ENCODE assay signal across 18 cellular contexts in genomic region chr19:35315883-35316282, GRCh38. TPM values are rescaled to one million over a fixed set of nuclear protein-coding genes. Genes with fewer than 3 reads are reported as not detected.
"Had no signal": no experiment of that assay in that cellular context is flagged by ENCODE, and none has a peak within 500 bp of the region (broad histone marks: within the 10 kb centered on the region; RNA-seq: fewer than 3 reads in every experiment).

No MANE protein-coding gene starts in this region.

- H2AFZ ChIP-seq: neural progenitor cell had no signal

- DNase-seq: activated CD4-positive, alpha-beta T cell treated with anti-CD3 and anti-CD28 coated beads, Interleukin-2, amount 50 U/mL, for 1 hour; activated naive CD4-positive, alpha-beta T cell treated with anti-CD3 and anti-CD28 coated beads for 36 hours; activated T-cell treated with anti-CD3 and anti-CD28 coated beads for 4 hours; effector CD4-positive, alpha-beta T cell; foreskin melanocyte; mesenchymal stem cell; ovary; T-helper 2 cell had no signal

- H3K4me3 ChIP-seq: heart left ventricle, left lung, neural progenitor cell, ovary, tibial nerve had no signal

- H3K27ac ChIP-seq: heart left ventricle, left lung, neural progenitor cell, ovary, tibial nerve had no signal

- H3K36me3 ChIP-seq: heart left ventricle, left lung, neural progenitor cell, ovary had no signal

- H3K4me1 ChIP-seq: neural progenitor cell had no signal

- H3K27me3 ChIP-seq: neural progenitor cell, ovary, tibial nerve had no signal

- H3K4me2 ChIP-seq: neural progenitor cell had no signal

- ATAC-seq: activated T-helper 17 cell treated with anti-CD3 and anti-CD28 coated beads, Interleukin-2, amount 50 U/mL, for 72 hours; heart left ventricle; left lung; stimulated activated effector memory CD8-positive, alpha-beta T cell treated with anti-CD3 and anti-CD28 coated beads, Interleukin-12 subunit alpha, Interleukin-12 subunit beta, amount 100 ng/mL, for 72 hours had no signal

- H3K9me3 ChIP-seq: heart left ventricle, left lung, ovary, tibial nerve had no signal

- H3K9ac ChIP-seq: neural progenitor cell had no signal

- H3K27ac Mint-ChIP-seq: activated naive CD4-positive, alpha-beta T cell treated with anti-CD3 and anti-CD28 coated beads for 36 hours; activated T-helper 17 cell treated with anti-CD3 and anti-CD28 coated beads, Interleukin-2, amount 50 U/mL, for 72 hours; neural progenitor cell; stimulated activated effector memory CD8-positive, alpha-beta T cell treated with anti-CD3 and anti-CD28 coated beads, Interleukin-12 subunit alpha, Interleukin-12 subunit beta, amount 100 ng/mL, for 72 hours had no signal

- H3K4me3 Mint-ChIP-seq: activated naive CD4-positive, alpha-beta T cell treated with anti-CD3 and anti-CD28 coated beads for 36 hours; activated T-helper 17 cell treated with anti-CD3 and anti-CD28 coated beads, Interleukin-2, amount 50 U/mL, for 72 hours; neural progenitor cell; stimulated activated effector memory CD8-positive, alpha-beta T cell treated with anti-CD3 and anti-CD28 coated beads, Interleukin-12 subunit alpha, Interleukin-12 subunit beta, amount 100 ng/mL, for 72 hours had no signal

- H3K9me3 Mint-ChIP-seq: activated naive CD4-positive, alpha-beta T cell treated with anti-CD3 and anti-CD28 coated beads for 36 hours; activated T-helper 17 cell treated with anti-CD3 and anti-CD28 coated beads, Interleukin-2, amount 50 U/mL, for 72 hours; neural progenitor cell; stimulated activated effector memory CD8-positive, alpha-beta T cell treated with anti-CD3 and anti-CD28 coated beads, Interleukin-12 subunit alpha, Interleukin-12 subunit beta, amount 100 ng/mL, for 72 hours had no signal

RNA-seq across cellular contexts. Expression of gene CD22, which starts 13.1 kb away (rescaled TPM):
- total RNA-seq: renal cortical epithelial cell had no signal

RNA-seq across cellular contexts. Expression of gene MAG, which starts 23.9 kb away (rescaled TPM):
- total RNA-seq: activated CD8-positive, alpha-beta memory T cell treated with anti-CD3 and anti-CD28 coated beads for 36 hours; cardiac septum; left lung; renal cortical epithelial cell had no signal
- polyA plus RNA-seq: small intestine had no signal

RNA-seq across cellular contexts. Expression of gene FFAR1, which starts 31.8 kb away (rescaled TPM):
- total RNA-seq: activated CD8-positive, alpha-beta memory T cell treated with anti-CD3 and anti-CD28 coated beads for 36 hours; cardiac septum; heart left ventricle; left lung; renal cortical epithelial cell had no signal
- polyA plus RNA-seq: heart left ventricle had no signal

RNA-seq across cellular contexts. Expression of gene HAMP, which starts 33.6 kb away (rescaled TPM):
- total RNA-seq: cardiac septum had no signal

RNA-seq across cellular contexts. Expression of gene FFAR3, which starts 42.4 kb away (rescaled TPM):
- total RNA-seq: cardiac septum, renal cortical epithelial cell had no signal
